In the genomic region with DNA sequence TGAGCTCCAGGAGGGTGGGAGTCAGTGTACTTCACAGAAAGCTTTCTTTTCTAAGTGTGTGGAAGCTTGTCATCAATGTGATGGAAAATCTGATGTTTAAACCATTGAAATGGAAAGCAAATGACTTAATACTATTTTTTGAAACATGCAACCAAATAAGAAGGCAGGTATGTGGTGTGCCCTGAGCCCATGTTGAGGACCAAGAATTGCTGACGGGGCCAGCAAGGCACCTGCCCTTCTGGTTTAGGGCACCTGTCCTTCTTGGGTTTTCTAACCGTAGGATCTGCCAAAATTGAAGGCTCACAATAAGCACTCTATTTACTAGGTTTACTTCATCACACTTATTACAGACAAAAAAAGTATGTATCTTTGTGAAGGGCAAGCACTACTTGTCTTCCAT, we compare ENCODE assay signal across 8 cellular contexts.
"Had no signal": no experiment of that assay in that cellular context is flagged by ENCODE, and none has a peak within 500 bp of the region (broad histone marks: within the 10 kb centered on the region; RNA-seq: fewer than 3 reads in every experiment).

No MANE protein-coding gene starts in this region.

- H2AFZ ChIP-seq: GM23338 had no signal

- DNase-seq: H9, HCEC 1CT, IMR-90 had no signal

- ATAC-seq: GM23338, K562 had no signal

- H3K4me2 ChIP-seq: GM23338 had no signal

- FAIRE-seq: H1, H54, HTR-8/SVneo, K562 had no signal

- H3K4me3 ChIP-seq: GM23338, K562 had no signal
